ENCODE assay signal across 8 cellular contexts in the genomic region with DNA sequence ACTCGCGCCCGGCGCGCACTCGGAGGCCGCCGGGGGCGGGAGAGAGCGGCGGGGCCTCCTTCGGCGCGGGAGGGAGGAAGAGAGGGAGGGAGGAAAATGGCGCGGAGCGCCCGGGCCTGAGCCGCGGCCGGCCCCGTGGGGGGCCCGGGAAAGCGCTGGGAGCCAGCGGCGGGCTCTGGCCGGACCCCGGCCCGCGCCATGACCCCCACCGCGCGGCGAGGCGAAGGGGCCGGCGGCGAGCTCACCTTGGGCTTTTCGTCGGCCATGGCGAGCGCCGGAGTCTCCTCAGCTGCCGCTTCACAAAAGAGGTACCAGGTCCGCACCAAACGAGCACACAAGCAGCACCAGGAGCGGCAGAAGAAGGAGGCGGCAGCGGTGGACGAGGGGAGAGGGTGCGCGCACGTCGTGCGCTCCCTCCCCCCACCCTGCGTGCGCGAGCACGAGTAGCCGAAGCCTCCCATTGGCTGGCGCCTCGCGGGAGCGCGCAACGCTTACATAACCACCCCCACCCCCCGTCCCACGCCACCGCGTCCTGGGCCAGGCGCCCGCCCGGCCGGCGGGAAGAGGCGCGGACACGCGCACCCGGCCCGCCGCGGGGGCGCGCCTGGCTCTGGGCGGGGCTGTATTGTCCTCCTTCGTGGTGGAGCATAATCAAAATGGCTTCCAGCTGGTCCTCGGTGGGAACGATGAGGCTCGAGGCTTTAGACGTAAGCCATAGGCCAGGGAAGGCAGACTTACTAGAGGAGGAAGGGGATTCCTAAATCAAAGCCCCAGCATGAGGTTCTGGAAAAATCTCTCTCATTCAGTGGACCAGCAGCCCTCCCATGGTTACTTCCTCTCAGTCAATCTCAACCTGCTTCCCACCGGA. TPM values are rescaled to one million over a fixed set of nuclear protein-coding genes. Genes with fewer than 3 reads are reported as not detected.
DNase-seq lines count a peak whose midpoint lies in the region; ATAC-seq and TF ChIP-seq lines count a peak whose summit lies in the region.

A gene (minus strand): TSS at position 391 of the 868 bp plus-strand sequence. CDS start 125 bp downstream, at position 266.

- H3K36me3 ChIP-seq in HUES48 (ENCODE audit: control insufficient read depth, insufficient read depth, low read length) (peaks cover 32% of the 10 kb centered on the region), NT2/D1 (ENCODE audit: insufficient read depth, insufficient read length, low read length) (peaks cover 31% of the 10 kb centered on the region)

- H3K4me1 Mint-ChIP-seq in Calu3 (ENCODE audit: low read depth, unreplicated experiment) (peaks cover 17% of the 10 kb centered on the region), mesothelial cell of epicardium (peaks cover 24% of the 10 kb centered on the region)

- H3K9me3 ChIP-seq in HUES48 (ENCODE audit: control insufficient read depth, insufficient read depth, low read length) (no peaks in the 10 kb centered on the region), NT2/D1 (ENCODE audit: insufficient read depth, low read length) (no peaks in the 10 kb centered on the region)

- H3K9me3 Mint-ChIP-seq in Calu3 (ENCODE audit: low read depth, unreplicated experiment), result peaks cover 5% of the 10 kb centered on the region
- peaks cover 5% of the 10 kb centered on the region for H3K9me3 Mint-ChIP-seq in mesothelial cell of epicardium

- ATAC-seq in GM21390 (IDR thresholded peaks at IDR 0.05; ENCODE audit: unreplicated experiment), result peak; percentile 66

- no TSS peak for BruUV-seq in Calu3 (replicated peaks; lab: Mats Ljungman, UMichigan)

- H3K4me3 ChIP-seq in HUES48 (ENCODE audit: low read depth, low read length), result peak within 1 kb of the TSS; percentile 91
- peak within 1 kb of the TSS; percentile 98 for H3K4me3 ChIP-seq in NT2/D1 (ENCODE audit: insufficient read length, low read depth)

- peak within 1 kb of the TSS; percentile 98 for H3K27ac ChIP-seq in HUES48 (ENCODE audit: low read depth, low read length)

- peak within 1 kb of the TSS; percentile 79 for H3K27ac Mint-ChIP-seq in Calu3 (ENCODE audit: unreplicated experiment)
- peak within 1 kb of the TSS; percentile 96 for H3K27ac Mint-ChIP-seq in mesothelial cell of epicardium

- peaks cover 10% of the 10 kb centered on the region for H3K4me1 ChIP-seq in HUES48 (ENCODE audit: control insufficient read depth, insufficient read depth, low read length)
- H3K4me1 ChIP-seq in NT2/D1 (ENCODE audit: insufficient read depth, insufficient read length), result peaks cover 2% of the 10 kb centered on the region

- in situ Hi-C loops in endometrial microvascular endothelial cells (cut with HindIII; ENCODE audit: inconsistent ontology term, low pct_unique_long_range_greater_than_20kb, low sequenced_read_pairs), result no loop called here

- H3K4me3 Mint-ChIP-seq in Calu3 (ENCODE audit: low read depth, unreplicated experiment) (peak within 1 kb of the TSS; percentile 76), mesothelial cell of epicardium (peak within 1 kb of the TSS; percentile 77)

- no peaks in the 10 kb centered on the region for H3K27me3 ChIP-seq in HUES48 (ENCODE audit: control insufficient read depth, insufficient read depth, low read length)
- H3K27me3 ChIP-seq in NT2/D1 (ENCODE audit: insufficient read depth, insufficient read length), result no peaks in the 10 kb centered on the region

- H3K27me3 Mint-ChIP-seq in Calu3 (ENCODE audit: unreplicated experiment), result no peaks in the 10 kb centered on the region
- H3K27me3 Mint-ChIP-seq in mesothelial cell of epicardium (ENCODE audit: low read depth), result no peaks in the 10 kb centered on the region

- H3K36me3 Mint-ChIP-seq in Calu3 (ENCODE audit: insufficient read depth, unreplicated experiment) (peaks cover 69% of the 10 kb centered on the region), mesothelial cell of epicardium (no peaks in the 10 kb centered on the region)

- CTCF ChIA-PET in Calu3 (lab: Charles Lee), result no interaction called here

- peak within 1 kb of the TSS; percentile 99 for H3K9ac ChIP-seq in HUES48 (ENCODE audit: low read depth, low read length)
- peak within 1 kb of the TSS; percentile 99 for H3K9ac ChIP-seq in NT2/D1 (ENCODE audit: insufficient read length, low read depth)

- TF ChIP-seq CTCF in Calu3 (IDR thresholded peaks at IDR 0.05; ENCODE audit: unreplicated experiment) (no peak), mesothelial cell of epicardium (IDR thresholded peaks at IDR 0.05; ENCODE audit: unreplicated experiment) (no peak)

- DNase-seq in Calu3 (peak; percentile 95), NT2/D1 (ENCODE audit: low read depth, low spot score) (peak; percentile 92), mesothelial cell of epicardium (ENCODE audit: low spot score in 2 of 2, unreplicated experiment in 2 of 2) (peak; percentile 93 to 95)
- peak; percentile 85 for DNase-seq in activated CD8-positive, alpha-beta memory T cell treated with anti-CD3 and anti-CD28 coated beads, Interleukin-2, amount 50 U/mL, for 24 hours (ENCODE audit: extremely low read depth)
- DNase-seq in stimulated activated CD8-positive, alpha-beta memory T cell treated with anti-CD3 and anti-CD28 coated beads, Interleukin-15, amount 100 ng/mL, for 4 hours (ENCODE audit: low read depth in 2 of 2), result peak; percentile 88 to 92

- intact Hi-C loops in Calu3 (cut with micrococcal nuclease; ENCODE audit: unreplicated experiment), result no loop called here

RNA-seq across cellular contexts. Expression of the gene that starts here (rescaled TPM):
- total RNA-seq in Calu3 (2022), result 401 and 429 TPM in 2 replicates
- 83.1 TPM for total RNA-seq in endometrial microvascular endothelial cells (ENCODE audit: inconsistent ontology term)
- total RNA-seq in mesothelial cell of epicardium, result 542 to 571 TPM (median 565 TPM) in 3 replicates

Comparison
In these comparisons a context has a peak if more than half of its experiments do, and no peak if none do; other contexts are left out.
1. Peak in every context shown above with its lines: DNase-seq, ATAC-seq, H3K4me3 ChIP-seq and H3K27ac ChIP-seq.